ENCODE assay signal across 9 cellular contexts in genomic region chr2:181304011-181304844, GRCh38.
A peak's percentile ranks its signal among the peaks of the same experiment; 100 is the strongest.
DNase-seq lines count a peak whose midpoint lies in the region; ATAC-seq, FAIRE-seq and TF ChIP-seq lines count a peak whose summit lies in the region.
"Had no signal": no experiment of that assay in that cellular context is flagged by ENCODE, and none has a peak within 500 bp of the region (broad histone marks: within the 10 kb centered on the region; RNA-seq: fewer than 3 reads in every experiment).

No MANE protein-coding gene starts in this region.

- no peak for FAIRE-seq in HepG2 (lab: Jason Lieb, UNC)

- 36% methylated on average over 5 of the region's 5 CpGs for WGBS in HepG2 (ENCODE audit: low lambda C conversion rate)

- peak overlapping the region; percentile 25 for H3K27ac ChIP-seq in colonic mucosa
- no peak overlapping the region for H3K27ac ChIP-seq in gastrocnemius medialis
- no peak overlapping the region for H3K27ac ChIP-seq in HepG2 (ENCODE audit: extremely low read length, insufficient read depth, low read length)

- H2AFZ ChIP-seq in Loucy (ENCODE audit: low read length) (no peak overlapping the region), HepG2 (ENCODE audit: low read length) (no peak overlapping the region)

- DNase-seq in GM10266 (ENCODE audit: extremely low spot score) (peak; percentile 12), colonic mucosa (no peak), NCI-H2029 (lab: John Stamatoyannopoulos, UW) (no peak), gastrocnemius medialis (no peak), HepG2 (ENCODE audit: low spot score) (no peak)
- DNase-seq: stimulated activated naive CD4-positive, alpha-beta T cell treated with Interleukin-2 at 50 U/mL for 16 hours had no signal

- H3K9me3 ChIP-seq in Loucy (ENCODE audit: insufficient read depth, low read depth, low read length) = no peaks in the 10 kb centered on the region
- H3K9me3 ChIP-seq in colonic mucosa = no peaks in the 10 kb centered on the region
- H3K9me3 ChIP-seq in gastrocnemius medialis = no peaks in the 10 kb centered on the region
- no peaks in the 10 kb centered on the region for H3K9me3 ChIP-seq in HepG2 (ENCODE audit: low read length)

- intact Hi-C loops in colonic mucosa (cut with DNase I) (no loop called here), gastrocnemius medialis (cut with DNase I; ENCODE audit: low total_unique reads) (no loop called here), HepG2 (cut with micrococcal nuclease; ENCODE audit: unreplicated experiment) (no loop called here)

- H3K4me3 ChIP-seq in Loucy (ENCODE audit: low read length, poor library complexity, severe bottlenecking) (peak overlapping the region; percentile 0), colonic mucosa (no peak overlapping the region), gastrocnemius medialis (no peak overlapping the region), HepG2 (replicated peaks in 1 of 3; ENCODE audit: insufficient read depth in 1 of 3, low read depth in 2 of 3, low read length in 3 of 3) (no peak overlapping the region)

- no peak for TF ChIP-seq RAD21 in HepG2 (CRISPR knock-in tag; IDR thresholded peaks at IDR 0.05)

- H4K20me1 ChIP-seq in Loucy (ENCODE audit: insufficient read depth, low read length, poor library complexity, severe bottlenecking) (no peaks in the 10 kb centered on the region), HepG2 (ENCODE audit: insufficient read depth, low read length) (no peaks in the 10 kb centered on the region)

- H3K79me2 ChIP-seq in Loucy (ENCODE audit: insufficient read depth, low read length) (peaks cover 38% of the 10 kb centered on the region; the same call in 1 of the 2 replicates), HepG2 (ENCODE audit: insufficient read depth, low read length) (no peaks in the 10 kb centered on the region)

- H3K4me2 ChIP-seq in Loucy (ENCODE audit: low read depth, low read length, poor library complexity, severe bottlenecking) = peak overlapping the region; percentile 72
- H3K4me2 ChIP-seq in HepG2 (ENCODE audit: low read depth, low read length) = no peak overlapping the region

- ATAC-seq in GM21529 (IDR thresholded peaks at IDR 0.05; ENCODE audit: unreplicated experiment) (peak; percentile 33), SK-N-SH treated with all-trans-retinoic acid at 6 μM for 48 hours (no peak), gastrocnemius medialis (no peak), HepG2 (no peak)

- H3K9ac ChIP-seq in Loucy (ENCODE audit: low read depth, low read length, poor library complexity, severe bottlenecking) (peak overlapping the region; percentile 73), colonic mucosa (ENCODE audit: low read depth in 2 of 2, low read length in 2 of 2) (peak overlapping the region in 1 of 2 donors; percentile 47), HepG2 (ENCODE audit: insufficient read depth, low read depth, low read length) (no peak overlapping the region)

- no peaks in the 10 kb centered on the region for H3K9me2 ChIP-seq in Loucy (replicated peaks; ENCODE audit: low read depth, low read length)

- CTCF ChIA-PET in HepG2 (lab: Yijun Ruan, JAX; ENCODE audit: low intra/inter-chr PET ratio, low total read pairs) = no interaction called here

- H3K4me1 ChIP-seq in Loucy (ENCODE audit: insufficient read depth, low read length, poor library complexity, severe bottlenecking) (peaks cover 84% of the 10 kb centered on the region), colonic mucosa (no peaks in the 10 kb centered on the region), gastrocnemius medialis (no peaks in the 10 kb centered on the region), HepG2 (ENCODE audit: insufficient read depth, low read length) (peaks cover 23% of the 10 kb centered on the region)

- H3K36me3 ChIP-seq in Loucy (ENCODE audit: insufficient read depth, low read length) (no peaks in the 10 kb centered on the region), colonic mucosa (no peaks in the 10 kb centered on the region), gastrocnemius medialis (no peaks in the 10 kb centered on the region), HepG2 (replicated peaks in 1 of 2; ENCODE audit: control insufficient read depth in 1 of 2, insufficient read depth in 2 of 2, low read length in 2 of 2) (no peaks in the 10 kb centered on the region)

- peaks cover 25% of the 10 kb centered on the region for H3F3A ChIP-seq in Loucy (ENCODE audit: low read depth)

- no TSS peak for BruUV-seq in HepG2 (replicated peaks; lab: Mats Ljungman, UMichigan)

- POLR2A ChIA-PET in HepG2 (lab: Yijun Ruan, JAX) = no interaction called here

- TF ChIP-seq EP300 in HepG2 (IDR thresholded peaks at IDR 0.05; ENCODE audit: low read depth in 2 of 2, low read length in 2 of 2) (no peak), HepG2 (CRISPR knock-in tag; IDR thresholded peaks at IDR 0.05; ENCODE audit: borderline replicate concordance) (no peak)

- in situ Hi-C loops in gastrocnemius medialis (cut with MboI; ENCODE audit: low sequenced_read_pairs in 4 of 4) = no loop called here
- in situ Hi-C loops in HepG2 (cut with HindIII; ENCODE audit: extremely low pct_ligation_motif_present, low pct_unique_long_range_greater_than_20kb) = no loop called here

- no peaks in the 10 kb centered on the region for H3K27me3 ChIP-seq in Loucy (ENCODE audit: insufficient read depth, low read length, poor library complexity, severe bottlenecking)
- no peaks in the 10 kb centered on the region for H3K27me3 ChIP-seq in colonic mucosa
- H3K27me3 ChIP-seq in gastrocnemius medialis = no peaks in the 10 kb centered on the region
- no peaks in the 10 kb centered on the region for H3K27me3 ChIP-seq in HepG2 (ENCODE audit: control insufficient read depth in 1 of 2, insufficient read depth in 2 of 2, low read length in 2 of 2)

- TF ChIP-seq CTCF in GM10266 (IDR thresholded peaks at IDR 0.05; ENCODE audit: control insufficient read depth, insufficient read depth, low read depth, missing control alignments) (peak; percentile 30), Loucy (conservative IDR thresholded peaks at IDR 0.05; ENCODE audit: low read length) (peak; percentile 56), colonic mucosa (IDR thresholded peaks at IDR 0.05) (no peak), gastrocnemius medialis (IDR thresholded peaks at IDR 0.05 in 4 of 5, conservative IDR thresholded peaks at IDR 0.05 in 1 of 5) (no peak), HepG2 (CRISPR knock-in tag; IDR thresholded peaks at IDR 0.05) (no peak)

- TF ChIP-seq POLR2A in gastrocnemius medialis (IDR thresholded peaks at IDR 0.05) (no peak), HepG2 (IDR thresholded peaks at IDR 0.05; ENCODE audit: insufficient read depth in 1 of 2, low read depth in 2 of 2, low read length in 2 of 2) (no peak)

TF ChIP-seq in SK-N-SH treated with all-trans-retinoic acid at 6 μM for 48 hours, 23 proteins besides CTCF, POLR2A, EP300 and RAD21 (continues in another document):
- TF ChIP-seq PPARA (CRISPR knock-in tag; IDR thresholded peaks at IDR 0.05; ENCODE audit: borderline replicate concordance) (no peak), ZNF565 (CRISPR knock-in tag; conservative IDR thresholded peaks at IDR 0.05; ENCODE audit: low read depth) (no peak), CSRNP3 (CRISPR knock-in tag; IDR thresholded peaks at IDR 0.05) (no peak), BACH2 (CRISPR knock-in tag; IDR thresholded peaks at IDR 0.05; ENCODE audit: borderline replicate concordance) (no peak), GLIS3 (CRISPR knock-in tag; IDR thresholded peaks at IDR 0.05) (no peak)

TF ChIP-seq in HepG2, 621 proteins besides CTCF, POLR2A, EP300 and RAD21 (continues in another document):
- TF ChIP-seq ZNF205 (CRISPR knock-in tag; IDR thresholded peaks at IDR 0.05) (no peak), ZNF281 (CRISPR knock-in tag; IDR thresholded peaks at IDR 0.05; ENCODE audit: borderline replicate concordance) (no peak), AGO1 (IDR thresholded peaks at IDR 0.05; ENCODE audit: low read depth, low read length, poor library complexity, severe bottlenecking) (no peak), ZFX (CRISPR knock-in tag; IDR thresholded peaks at IDR 0.05; ENCODE audit: low read depth) (no peak), SAP130 (CRISPR knock-in tag; IDR thresholded peaks at IDR 0.05; ENCODE audit: low read depth) (no peak), CENPBD1 (CRISPR knock-in tag; IDR thresholded peaks at IDR 0.05; ENCODE audit: borderline replicate concordance, low read depth) (no peak), ZBTB3 (CRISPR knock-in tag; IDR thresholded peaks at IDR 0.05; ENCODE audit: borderline replicate concordance, low read depth) (no peak), THAP11 (CRISPR knock-in tag; IDR thresholded peaks at IDR 0.05) (no peak), CENPT (CRISPR knock-in tag; IDR thresholded peaks at IDR 0.05; ENCODE audit: low read depth) (no peak), KDM2A (CRISPR knock-in tag; IDR thresholded peaks at IDR 0.05; ENCODE audit: borderline replicate concordance, low read depth) (no peak), ATAD3A (CRISPR knock-in tag; IDR thresholded peaks at IDR 0.05) (no peak), HOXA9 (CRISPR knock-in tag; IDR thresholded peaks at IDR 0.05; ENCODE audit: borderline replicate concordance) (no peak), JARID2 (CRISPR knock-in tag; IDR thresholded peaks at IDR 0.05; ENCODE audit: insufficient replicate concordance) (no peak)

Comparison
In these comparisons a context has a peak if more than half of its experiments do, and no peak if none do; other contexts are left out.
1. CTCF ChIP-seq: peak in GM10266 (single experiment) and Loucy (single experiment); none in colonic mucosa (single experiment), gastrocnemius medialis (0 of 5) and HepG2 (single experiment).